Comparison of ENCODE assay signal across 8 cellular contexts in genomic region chr6:45377041-45377554, GRCh38. TPM values are rescaled to one million over a fixed set of nuclear protein-coding genes. Genes with fewer than 3 reads are reported as not detected.
DNase-seq lines count a peak whose midpoint lies in the region; ATAC-seq and TF ChIP-seq lines count a peak whose summit lies in the region.

No MANE protein-coding gene starts in this region.

- no peaks in the 10 kb centered on the region for H4K20me1 ChIP-seq in OCI-LY7 (ENCODE audit: insufficient read depth, low read length)

- DNase-seq in OCI-LY7 (ENCODE audit: low spot score) (peak; percentile 14), lower leg skin (ENCODE audit: low spot score in 2 of 2) (peak in 1 of 2 donors; percentile 63), testis (no peak), SK-N-DZ (ENCODE audit: low spot score) (no peak), hepatic stellate cell (ENCODE audit: low spot score) (no peak)
- DNase-seq in central memory CD8-positive, alpha-beta T cell (ENCODE audit: low spot score in 2 of 2), result no peak

- 1% methylated on average over 21 of the region's 21 CpGs for WGBS in lower leg skin, 2 donors
- WGBS in testis, 2 donors, result 1% methylated on average over 19 to 21 of the region's 21 CpGs

- peak overlapping the region; percentile 94 for H3K4me2 ChIP-seq in OCI-LY7 (ENCODE audit: low read length)

- no peak for TF ChIP-seq POLR2A in lower leg skin (IDR thresholded peaks at IDR 0.05)
- no peak for TF ChIP-seq POLR2A in testis (IDR thresholded peaks at IDR 0.05)

- H3K27ac Mint-ChIP-seq in central memory CD8-positive, alpha-beta T cell (ENCODE audit: low read depth), result peak overlapping the region; percentile 97

- peak overlapping the region; percentile 95 for H3K4me3 Mint-ChIP-seq in central memory CD8-positive, alpha-beta T cell

- peak overlapping the region; percentile 68 for H3K9ac ChIP-seq in ES-I3 (ENCODE audit: low read depth, low read length)

- H3K4me1 ChIP-seq in ES-I3 (ENCODE audit: insufficient read depth, low read length) (peaks cover 2% of the 10 kb centered on the region; the same call in 1 of the 2 replicates), OCI-LY7 (ENCODE audit: insufficient read depth, low read length, poor library complexity, severe bottlenecking) (peaks cover 16% of the 10 kb centered on the region), testis (peaks cover 18% of the 10 kb centered on the region)

- no peaks in the 10 kb centered on the region for H3K9me2 ChIP-seq in OCI-LY7 (ENCODE audit: insufficient read depth, low read length)

- peaks cover 25% of the 10 kb centered on the region for H3K4me1 Mint-ChIP-seq in central memory CD8-positive, alpha-beta T cell

- no peaks in the 10 kb centered on the region for H3K9me3 Mint-ChIP-seq in central memory CD8-positive, alpha-beta T cell

- no peak; the same call in 1 of the 2 replicates for TF ChIP-seq CTCF in OCI-LY7 (conservative IDR thresholded peaks at IDR 0.05; ENCODE audit: low read length)
- no peak for TF ChIP-seq CTCF in lower leg skin (IDR thresholded peaks at IDR 0.05)
- no peak for TF ChIP-seq CTCF in testis (IDR thresholded peaks at IDR 0.05)

- no peaks in the 10 kb centered on the region for H3K79me2 ChIP-seq in OCI-LY7 (ENCODE audit: insufficient read depth, low read depth, low read length)

- POLR2A ChIA-PET in OCI-LY7 (lab: Charles Lee), result interaction anchor here (0.6 to 1.3 kb wide), 7 partner anchors 10 to 970 kb away, joined by 3 to 6 read pairs (median 4); no protein-coding TSS in a partner anchor

- no peaks in the 10 kb centered on the region for H3K27me3 Mint-ChIP-seq in central memory CD8-positive, alpha-beta T cell

- intact Hi-C loops in OCI-LY7 (cut with micrococcal nuclease; ENCODE audit: unreplicated experiment) (loop anchor here (5.0 kb wide), 3 partner anchors 45 to 1270 kb away; no protein-coding TSS in a partner anchor), lower leg skin (cut with DNase I; ENCODE audit: low total_unique reads) (no loop called here), testis (cut with DNase I; ENCODE audit: low total_unique reads) (no loop called here)

- H3K27ac ChIP-seq in OCI-LY7 (ENCODE audit: low read depth, low read length, poor library complexity, severe bottlenecking), result no peak overlapping the region
- H3K27ac ChIP-seq in testis, result peak overlapping the region; percentile 92 to 98

- H3K36me3 Mint-ChIP-seq in central memory CD8-positive, alpha-beta T cell (ENCODE audit: insufficient read depth), result peaks cover 16% of the 10 kb centered on the region

- H3K4me3 ChIP-seq in OCI-LY7 (ENCODE audit: low read depth, low read length, poor library complexity, severe bottlenecking), result peak overlapping the region; percentile 80
- H3K4me3 ChIP-seq in lower leg skin (ENCODE audit: low read depth, poor library complexity, severe bottlenecking), result peak overlapping the region; percentile 93
- H3K4me3 ChIP-seq in testis, result peak overlapping the region; percentile 87 to 92

- H2AFZ ChIP-seq in OCI-LY7 (ENCODE audit: low read length), result peak overlapping the region; percentile 100

- CTCF ChIA-PET in OCI-LY7 (lab: Charles Lee; ENCODE audit: unreplicated experiment), result no interaction called here

- H3K36me3 ChIP-seq in ES-I3 (ENCODE audit: insufficient read depth, low read length), result no peaks in the 10 kb centered on the region
- no peaks in the 10 kb centered on the region for H3K36me3 ChIP-seq in OCI-LY7 (ENCODE audit: insufficient read depth, low read length)
- H3K36me3 ChIP-seq in testis (ENCODE audit: low read depth, missing control alignments), result no peaks in the 10 kb centered on the region

- H3K27me3 ChIP-seq in testis, result no peaks in the 10 kb centered on the region

- peak; percentile 8 for ATAC-seq in GM21786 (IDR thresholded peaks at IDR 0.05; ENCODE audit: unreplicated experiment)
- peak; percentile 3 for ATAC-seq in central memory CD8-positive, alpha-beta T cell (replicated peaks; ENCODE audit: extremely low read depth, poor library complexity, severe bottlenecking)

- H3K9me3 ChIP-seq in ES-I3 (ENCODE audit: control insufficient read depth, insufficient read depth, low read length) (no peaks in the 10 kb centered on the region), OCI-LY7 (ENCODE audit: low read length) (no peaks in the 10 kb centered on the region), testis (no peaks in the 10 kb centered on the region)

- no TSS peak for BruUV-seq in OCI-LY7 (replicated peaks; lab: Mats Ljungman, UMichigan)

RNA-seq across cellular contexts. Expression of gene SUPT3H, which starts 0.6 kb away (rescaled TPM):
- total RNA-seq in OCI-LY7 (2014; rRNA removed; shearing (Covaris generic)), result 0.44 and 1.1 TPM in 2 replicates
- 6.6 and 7.1 TPM in 2 replicates for total RNA-seq in OCI-LY7 (2022)
- total RNA-seq in lower leg skin, result 1 to 10 TPM; 1.6 to 5.6 (median 3.8) TPM
- total RNA-seq in testis, result 10 to 100 TPM; 29.4 to 30.8 TPM
- 35.9 TPM for polyA plus RNA-seq in testis (ENCODE audit: insufficient read depth, low read depth, low replicate concordance)
- 5.8 and 5.9 TPM in 2 replicates for polyA plus RNA-seq in SK-N-DZ (2014; cell fraction: cytosol; rRNA removed)
- 3.6 and 15.9 TPM in 2 replicates for polyA plus RNA-seq in SK-N-DZ (2014; cell fraction: nucleus; rRNA removed)

RNA-seq across cellular contexts. Expression of gene RUNX2, which starts 49.0 kb away (rescaled TPM):
- total RNA-seq in OCI-LY7 (2014; rRNA removed; shearing (Covaris generic)), result 0.44 TPM in 1 of 2 replicates, not detected in the other
- 0.13 and 0.27 TPM in 2 replicates for total RNA-seq in OCI-LY7 (2022)
- 1 to 10 TPM; 1.8 to 4.8 (median 3.1) TPM for total RNA-seq in lower leg skin
- 1 to 10 TPM; 2.9 to 4.3 TPM for total RNA-seq in testis
- 6.0 TPM for polyA plus RNA-seq in testis (ENCODE audit: insufficient read depth, low read depth, low replicate concordance)
- not detected in 2 replicates for polyA plus RNA-seq in SK-N-DZ (2014; cell fraction: cytosol; rRNA removed)
- not detected in 2 replicates for polyA plus RNA-seq in SK-N-DZ (2014; cell fraction: nucleus; rRNA removed)
